In genomic region chr12:106074706-106075392, GRCh38 we compare ENCODE assay signal across 12 cellular contexts.
DNase-seq lines count a peak whose midpoint lies in the region; ATAC-seq, FAIRE-seq and TF ChIP-seq lines count a peak whose summit lies in the region.
"Had no signal": no experiment of that assay in that cellular context is flagged by ENCODE, and none has a peak within 500 bp of the region (broad histone marks: within the 10 kb centered on the region; RNA-seq: fewer than 3 reads in every experiment).

No MANE protein-coding gene starts in this region.

- DNase-seq in Panc1 (ENCODE audit: low read depth, low spot score) (no peak), dedifferentiated amniotic fluid mesenchymal stem cell (ENCODE audit: extremely low spot score) (peak; percentile 52), left lung (no peak), upper lobe of left lung (no peak), NCI-H69 (lab: John Stamatoyannopoulos, UW) (no peak), cerebellum (ENCODE audit: low spot score) (no peak), HepG2 (ENCODE audit: low spot score) (no peak), DMS53 treated with DMSO at 0.1 percent for 48 hours (lab: John Stamatoyannopoulos, UW; ENCODE audit: unreplicated experiment) (no peak)
- DNase-seq: activated T-cell treated with anti-CD3 and anti-CD28 coated beads, Interleukin-2, amount 50 U/mL, for 72 hours; glutamatergic neuron; NCI-H1436 treated with DMSO at 0.1 percent for 48 hours had no signal

- H2AFZ ChIP-seq in HepG2 (ENCODE audit: low read length) = no peak overlapping the region

- no peak overlapping the region for H3K4me2 ChIP-seq in HepG2 (ENCODE audit: low read depth, low read length)

- H3K9me3 ChIP-seq in Panc1 (ENCODE audit: control insufficient read depth, insufficient read depth, low read depth, low read length) (no peaks in the 10 kb centered on the region), left lung (no peaks in the 10 kb centered on the region), upper lobe of left lung (no peaks in the 10 kb centered on the region), HepG2 (ENCODE audit: low read length) (no peaks in the 10 kb centered on the region)

- BruUV-seq in Panc1 (replicated peaks; lab: Mats Ljungman, UMichigan) (TSS peak; percentile 33), HepG2 (replicated peaks; lab: Mats Ljungman, UMichigan) (no TSS peak)

- CTCF ChIA-PET in Panc1 (lab: Charles Lee) (no interaction called here), HepG2 (lab: Yijun Ruan, JAX; ENCODE audit: low intra/inter-chr PET ratio, low total read pairs) (no interaction called here)

- in situ Hi-C loops in Panc1 (cut with HindIII; ENCODE audit: low pct_unique_long_range_greater_than_20kb, low sequenced_read_pairs) = no loop called here
- in situ Hi-C loops in HepG2 (cut with HindIII; ENCODE audit: extremely low pct_ligation_motif_present, low pct_unique_long_range_greater_than_20kb) = no loop called here

- H3K79me2 ChIP-seq in HepG2 (ENCODE audit: insufficient read depth, low read length) = no peaks in the 10 kb centered on the region

- intact Hi-C loops in Panc1 (cut with micrococcal nuclease; ENCODE audit: unreplicated experiment) = no loop called here
- intact Hi-C loops in left lung (cut with DNase I) = no loop called here
- intact Hi-C loops in HepG2 (cut with micrococcal nuclease; ENCODE audit: unreplicated experiment) = no loop called here

- 26 to 29% methylated on average over 7 to 11 of the region's 11 CpGs for WGBS in upper lobe of left lung, 2 donors
- WGBS in HepG2 (ENCODE audit: low lambda C conversion rate) = 87% methylated on average over 11 of the region's 11 CpGs

- no peak for TF ChIP-seq RAD21 in HepG2 (CRISPR knock-in tag; IDR thresholded peaks at IDR 0.05)

- H3K4me3 ChIP-seq in Panc1 (ENCODE audit: low read depth in 2 of 2, low read length in 2 of 2) (no peak overlapping the region), left lung (no peak overlapping the region), upper lobe of left lung (no peak overlapping the region), HepG2 (replicated peaks in 1 of 3; ENCODE audit: insufficient read depth in 1 of 3, low read depth in 2 of 3, low read length in 3 of 3) (no peak overlapping the region)

- H3K9ac ChIP-seq in HepG2 (ENCODE audit: insufficient read depth, low read depth, low read length) = no peak overlapping the region

- no peaks in the 10 kb centered on the region for H4K20me1 ChIP-seq in HepG2 (ENCODE audit: insufficient read depth, low read length)

- H3K4me1 ChIP-seq in Panc1 (ENCODE audit: control insufficient read depth, insufficient read depth, low read length) (peaks cover 38% of the 10 kb centered on the region), left lung (peaks cover 0 to 9% of the 10 kb centered on the region in 2 donors), upper lobe of left lung (peaks cover 12 to 31% (median 17%) of the 10 kb centered on the region in 4 donors), HepG2 (ENCODE audit: insufficient read depth, low read length) (no peaks in the 10 kb centered on the region)

- TF ChIP-seq CTCF in Panc1 (IDR thresholded peaks at IDR 0.05) = no peak
- TF ChIP-seq CTCF in left lung (IDR thresholded peaks at IDR 0.05) = no peak
- TF ChIP-seq CTCF in upper lobe of left lung (IDR thresholded peaks at IDR 0.05) = no peak
- TF ChIP-seq CTCF in HepG2 (CRISPR knock-in tag; IDR thresholded peaks at IDR 0.05) = no peak

- POLR2A ChIA-PET in Panc1 (lab: Charles Lee) (no interaction called here), HepG2 (lab: Yijun Ruan, JAX) (no interaction called here)

- H3K27me3 ChIP-seq in Panc1 (ENCODE audit: control insufficient read depth, insufficient read depth, low read length) (no peaks in the 10 kb centered on the region), left lung (no peaks in the 10 kb centered on the region), upper lobe of left lung (no peaks in the 10 kb centered on the region), HepG2 (ENCODE audit: control insufficient read depth in 1 of 2, insufficient read depth in 2 of 2, low read length in 2 of 2) (no peaks in the 10 kb centered on the region)

- ATAC-seq in Panc1 = no peak
- peak; percentile 26 for ATAC-seq in left lung
- ATAC-seq in upper lobe of left lung (ENCODE audit: low FRiP score in 2 of 2) = peak in 1 of 2 donors; percentile 21
- ATAC-seq in HepG2 = no peak
- ATAC-seq: activated T-cell treated with anti-CD3 and anti-CD28 coated beads, Interleukin-2, amount 50 U/mL, for 72 hours had no signal

- FAIRE-seq in HepG2 (lab: Jason Lieb, UNC) = no peak

- H3K36me3 ChIP-seq in Panc1 (ENCODE audit: control insufficient read depth, insufficient read depth, low read length) (no peaks in the 10 kb centered on the region), left lung (no peaks in the 10 kb centered on the region), upper lobe of left lung (peaks cover 0 to 5% (median 0%) of the 10 kb centered on the region in 4 donors), HepG2 (replicated peaks in 1 of 2; ENCODE audit: control insufficient read depth in 1 of 2, insufficient read depth in 2 of 2, low read length in 2 of 2) (peaks cover 0 to 2% of the 10 kb centered on the region in 2 experiments; a peak in 1 of 5 replicates)

- TF ChIP-seq POLR2A in upper lobe of left lung (IDR thresholded peaks at IDR 0.05) (no peak), HepG2 (IDR thresholded peaks at IDR 0.05; ENCODE audit: insufficient read depth in 1 of 2, low read depth in 2 of 2, low read length in 2 of 2) (no peak)

- peak in 1 of 4 donors; percentile 17 for TF ChIP-seq EP300 in upper lobe of left lung (IDR thresholded peaks at IDR 0.05)
- TF ChIP-seq EP300 in HepG2 (IDR thresholded peaks at IDR 0.05; ENCODE audit: low read depth in 2 of 2, low read length in 2 of 2) = no peak
- TF ChIP-seq EP300 in HepG2 (CRISPR knock-in tag; IDR thresholded peaks at IDR 0.05; ENCODE audit: borderline replicate concordance) = no peak

- H3K27ac ChIP-seq in Panc1 (ENCODE audit: low read length) = peak overlapping the region; percentile 55
- no peak overlapping the region for H3K27ac ChIP-seq in left lung
- peak overlapping the region in 3 of 4 donors; percentile 10 to 30 (median 22) for H3K27ac ChIP-seq in upper lobe of left lung
- H3K27ac ChIP-seq in HepG2 (ENCODE audit: extremely low read length, insufficient read depth, low read length) = no peak overlapping the region
- H3K27ac ChIP-seq: VCaP had no signal

TF ChIP-seq in HepG2, 621 proteins besides CTCF, POLR2A, EP300 and RAD21:
- TF ChIP-seq MAFK (conservative IDR thresholded peaks at IDR 0.05 in 1 of 2, IDR thresholded peaks at IDR 0.05 in 1 of 2; ENCODE audit: low read length in 2 of 2) (no peak), ZNF672 (CRISPR knock-in tag; IDR thresholded peaks at IDR 0.05) (no peak), ARNTL (CRISPR knock-in tag; IDR thresholded peaks at IDR 0.05) (no peak), ZFP1 (CRISPR knock-in tag; IDR thresholded peaks at IDR 0.05) (no peak), ZNF768 (CRISPR knock-in tag; IDR thresholded peaks at IDR 0.05) (no peak), ZNF776 (CRISPR knock-in tag; IDR thresholded peaks at IDR 0.05) (no peak), GPBP1L1 (CRISPR knock-in tag; IDR thresholded peaks at IDR 0.05) (no peak), ZNF737 (CRISPR knock-in tag; IDR thresholded peaks at IDR 0.05; ENCODE audit: borderline replicate concordance) (no peak)

Comparison
In these comparisons a context has a peak if more than half of its experiments do, and no peak if none do; other contexts are left out.
1. H3K27ac ChIP-seq: peak in Panc1 (single experiment) and upper lobe of left lung (3 of 4); none in left lung (0 of 2) and HepG2 (single experiment).